ENCODE assay signal across 2 cellular contexts in the genomic region with DNA sequence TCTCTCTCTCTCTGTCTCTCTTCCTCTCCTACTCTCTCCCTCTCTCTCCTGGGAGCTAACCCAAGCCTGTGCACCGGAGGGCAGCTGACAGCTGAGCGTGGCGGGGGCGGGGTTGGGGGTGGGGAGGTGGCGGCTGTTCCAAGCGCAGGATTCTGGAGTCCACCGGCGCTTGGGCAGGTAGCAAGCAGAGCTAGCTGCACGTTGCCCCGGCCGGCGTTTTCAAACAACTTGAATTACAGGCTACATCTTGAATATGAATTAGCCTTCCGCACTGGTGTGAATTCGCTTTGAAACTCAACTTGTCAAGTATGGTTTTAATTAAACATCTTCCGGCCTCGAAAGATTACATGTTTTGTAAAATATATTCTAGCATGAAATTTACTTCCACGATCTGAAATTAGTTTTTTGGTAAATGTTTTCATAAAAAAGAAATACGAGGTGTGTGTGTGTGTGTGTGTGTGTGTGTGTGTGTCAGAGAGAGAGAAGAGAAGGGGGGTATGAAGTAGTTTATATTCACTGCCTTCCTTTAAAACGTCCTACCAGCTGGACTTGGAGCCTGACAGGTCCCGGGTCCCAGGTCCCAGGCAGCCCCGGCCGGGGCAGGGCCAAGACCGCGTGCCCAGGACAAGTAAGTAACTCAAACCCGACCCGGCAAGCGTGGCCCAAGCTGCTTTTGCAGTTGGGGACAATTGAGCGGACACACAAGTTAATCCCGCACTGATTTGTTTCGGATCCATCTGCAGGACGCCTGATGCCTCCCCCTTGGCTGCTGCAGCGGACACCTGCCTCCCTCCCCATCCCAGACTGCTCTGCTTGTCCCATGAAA.
TF ChIP-seq lines count a peak whose summit lies in the region.

No MANE protein-coding gene starts in this region.

TF ChIP-seq in H1, 55 proteins besides CTCF, POLR2A, EP300 and RAD21:
- peak; percentile 42; the same call in 1 of the 2 replicates for TF ChIP-seq MAX (IDR thresholded peaks at IDR 0.05)
- TF ChIP-seq SUZ12 (IDR thresholded peaks at IDR 0.05; ENCODE audit: low read length): no peak
- peak; percentile 40; the same call in 1 of the 2 replicates for TF ChIP-seq CBX8 (IDR thresholded peaks at IDR 0.05; ENCODE audit: borderline replicate concordance, low read depth, low read length)
- TF ChIP-seq EGR1 (IDR thresholded peaks at IDR 0.05; ENCODE audit: borderline replicate concordance, low read depth, low read length): peak; percentile 4; the same call in 1 of the 2 replicates
- TF ChIP-seq SIX5 (IDR thresholded peaks at IDR 0.05; ENCODE audit: low read depth, low read length): no peak
- no peak for TF ChIP-seq BRCA1 (IDR thresholded peaks at IDR 0.05; ENCODE audit: low read depth, low read length)
- no peak for TF ChIP-seq CREB1 (IDR thresholded peaks at IDR 0.05)
- TF ChIP-seq RNF2 (IDR thresholded peaks at IDR 0.05; ENCODE audit: borderline replicate concordance, low read depth, low read length, missing control alignments, poor library complexity, severe bottlenecking): peak; percentile 12
- TF ChIP-seq MAFK (IDR thresholded peaks at IDR 0.05; ENCODE audit: low read depth, low read length): no peak
- TF ChIP-seq EZH2 (IDR thresholded peaks at IDR 0.05; ENCODE audit: low read depth, low read length, severe bottlenecking): no peak
- TF ChIP-seq CBX5 (IDR thresholded peaks at IDR 0.05; ENCODE audit: low read depth, low read length): no peak
- TF ChIP-seq CHD2 (IDR thresholded peaks at IDR 0.05; ENCODE audit: low read length): no peak
- TF ChIP-seq TAF1 (IDR thresholded peaks at IDR 0.05; ENCODE audit: low read depth, low read length): no peak
TF ChIP-seq in H1: peak in this region for 4.

TF ChIP-seq in GM12891, 5 proteins besides CTCF, POLR2A, EP300 and RAD21:
- TF ChIP-seq POLR2AphosphoS5 (IDR thresholded peaks at IDR 0.05; ENCODE audit: low read depth, low read length): no peak
- no peak for TF ChIP-seq POU2F2 (IDR thresholded peaks at IDR 0.05; ENCODE audit: low read depth, low read length)
- no peak for TF ChIP-seq TAF1 (IDR thresholded peaks at IDR 0.05; ENCODE audit: low read depth, low read length)
- TF ChIP-seq SPI1 (IDR thresholded peaks at IDR 0.05; ENCODE audit: low read depth, low read length): no peak
- no peak for TF ChIP-seq PAX5 (IDR thresholded peaks at IDR 0.05; ENCODE audit: insufficient read depth, low read length, severe bottlenecking)
